ENCODE assay signal across 25 cellular contexts in genomic region chr17:66584927-66585326, GRCh38.
"Had no signal": no experiment of that assay in that cellular context is flagged by ENCODE, and none has a peak within 500 bp of the region (broad histone marks: within the 10 kb centered on the region; RNA-seq: fewer than 3 reads in every experiment).

No MANE protein-coding gene starts in this region.

- DNase-seq: colonic mucosa; effector memory CD4-positive, alpha-beta T cell; erythroblast; esophagus squamous epithelium; hypothalamus; left ventricle myocardium superior; lower lobe of right lung; mucosa of descending colon; naive B cell; stimulated activated CD4-positive, alpha-beta T cell treated with anti-CD3 and anti-CD28 coated beads, Interleukin-12 subunit alpha, Interleukin-12 subunit beta, amount 100 ng/mL, for 4 hours; stimulated activated CD4-positive, alpha-beta T cell treated with anti-CD3 and anti-CD28 coated beads, Interleukin-1b, Interleukin-23, amount 100 ng/mL, for 48 hours; stimulated activated CD4-positive, alpha-beta T cell treated with anti-CD3 and anti-CD28 coated beads, Interleukin-4, amount 100 ng/mL, for 1 hour; stimulated activated CD8-positive, alpha-beta memory T cell treated with anti-CD3 and anti-CD28 coated beads, Interleukin-4, amount 100 ng/mL, for 48 hours; stimulated activated naive CD4-positive, alpha-beta T cell treated with Interleukin-2 at 50 U/mL for 16 hours; stomach; thyroid gland; trophoblast cell had no signal

- H3K4me3 Mint-ChIP-seq: dendritic cell treated with granulocyte-macrophage colony-stimulating factor and Interleukin-4, amounts not matched to agents 40 ng/mL and 50 ng/mL, for 4 days; naive B cell; natural killer cell treated with Interleukin-12 subunit alpha and Interleukin-12 subunit beta and Interleukin-15 and Interleukin-18, amount 100 ng/mL, for 72 hours; neural progenitor cell had no signal

- H3K4me1 Mint-ChIP-seq: naive B cell had no signal

- H3K27me3 ChIP-seq: colonic mucosa, esophagus squamous epithelium, neural progenitor cell, right atrium auricular region, stomach, thyroid gland, vagina had no signal

- H3K36me3 Mint-ChIP-seq: natural killer cell treated with Interleukin-12 subunit alpha and Interleukin-12 subunit beta and Interleukin-15 and Interleukin-18, amount 100 ng/mL, for 72 hours had no signal

- ATAC-seq: left ventricle myocardium superior; lower lobe of right lung; mucosa of descending colon; natural killer cell treated with Interleukin-12 subunit alpha and Interleukin-12 subunit beta and Interleukin-15 and Interleukin-18, amount 100 ng/mL, for 72 hours; sciatic nerve had no signal

- H3K9me3 Mint-ChIP-seq: natural killer cell treated with Interleukin-12 subunit alpha and Interleukin-12 subunit beta and Interleukin-15 and Interleukin-18, amount 100 ng/mL, for 72 hours had no signal

- H3K4me2 ChIP-seq: neural progenitor cell, smooth muscle cell had no signal

- H3K27ac ChIP-seq: colonic mucosa, esophagus squamous epithelium, lower lobe of right lung, neural progenitor cell, prostate gland, right atrium auricular region, stomach, thyroid gland, vagina had no signal

- H3K36me3 ChIP-seq: colonic mucosa, esophagus squamous epithelium, lower lobe of right lung, neural progenitor cell, prostate gland, right atrium auricular region, stomach, thyroid gland, vagina had no signal

- H3K4me3 ChIP-seq: colonic mucosa, esophagus squamous epithelium, lower lobe of right lung, mucosa of descending colon, neural progenitor cell, prostate gland, right atrium auricular region, smooth muscle cell, stomach, thyroid gland, vagina had no signal

- H3K27me3 Mint-ChIP-seq: dendritic cell treated with granulocyte-macrophage colony-stimulating factor and Interleukin-4, amounts not matched to agents 40 ng/mL and 50 ng/mL, for 4 days; natural killer cell treated with Interleukin-12 subunit alpha and Interleukin-12 subunit beta and Interleukin-15 and Interleukin-18, amount 100 ng/mL, for 72 hours had no signal

- H3K27ac Mint-ChIP-seq: dendritic cell treated with granulocyte-macrophage colony-stimulating factor and Interleukin-4, amounts not matched to agents 40 ng/mL and 50 ng/mL, for 4 days; naive B cell; natural killer cell treated with Interleukin-12 subunit alpha and Interleukin-12 subunit beta and Interleukin-15 and Interleukin-18, amount 100 ng/mL, for 72 hours; neural progenitor cell had no signal

- H2AFZ ChIP-seq: neural progenitor cell had no signal

- H3K4me1 ChIP-seq: colonic mucosa, prostate gland, thyroid gland had no signal

- H3K9me3 ChIP-seq: colonic mucosa, esophagus squamous epithelium, lower lobe of right lung, mucosa of descending colon, prostate gland, right atrium auricular region, stomach, thyroid gland, vagina had no signal
